In genomic region chr10:35327770-35328403, GRCh38 we compare ENCODE assay signal across 21 cellular contexts. TPM values are rescaled to one million over a fixed set of nuclear protein-coding genes. Genes with fewer than 3 reads are reported as not detected.
DNase-seq lines count a peak whose midpoint lies in the region; ATAC-seq, FAIRE-seq and TF ChIP-seq lines count a peak whose summit lies in the region.
"Had no signal": no experiment of that assay in that cellular context is flagged by ENCODE, and none has a peak within 500 bp of the region (broad histone marks: within the 10 kb centered on the region; RNA-seq: fewer than 3 reads in every experiment).

No MANE protein-coding gene starts in this region.

- H3K9me3 ChIP-seq in SK-N-SH (no peaks in the 10 kb centered on the region), astrocyte (ENCODE audit: insufficient read depth, low read depth, low read length) (no peaks in the 10 kb centered on the region), MM.1S (replicated peaks; ENCODE audit: insufficient read depth, low read length) (no peaks in the 10 kb centered on the region)
- H3K9me3 ChIP-seq: HAP-1 had no signal

- H3K9me3 Mint-ChIP-seq in GM23338 (no peaks in the 10 kb centered on the region), astrocyte (ENCODE audit: unreplicated experiment) (no peaks in the 10 kb centered on the region)

- no peak for TF ChIP-seq RAD21 in SK-N-SH (IDR thresholded peaks at IDR 0.05; ENCODE audit: low read length)

- H3F3A ChIP-seq in SK-N-SH (replicated peaks; ENCODE audit: insufficient read depth) (peaks cover 7% of the 10 kb centered on the region), GM23338 (replicated peaks; ENCODE audit: low read depth) (no peaks in the 10 kb centered on the region), MM.1S (ENCODE audit: insufficient read depth, low read length) (no peaks in the 10 kb centered on the region)

- H3K27me3 Mint-ChIP-seq in GM23338 (ENCODE audit: insufficient read depth, low read depth, poor library complexity): peaks cover 2% of the 10 kb centered on the region
- no peaks in the 10 kb centered on the region for H3K27me3 Mint-ChIP-seq in astrocyte (ENCODE audit: low read depth, unreplicated experiment)

- ATAC-seq in SK-N-SH treated with all-trans-retinoic acid at 6 μM for 48 hours (peak; percentile 23), GM23338 (peak; percentile 47), HG03135 (IDR thresholded peaks at IDR 0.05; ENCODE audit: unreplicated experiment) (no peak)
- ATAC-seq: left lung had no signal

- H3K4me2 ChIP-seq in SK-N-SH: no peak overlapping the region
- no peak overlapping the region for H3K4me2 ChIP-seq in GM23338
- H3K4me2 ChIP-seq in astrocyte (ENCODE audit: low read length): no peak overlapping the region
- no peak overlapping the region for H3K4me2 ChIP-seq in MM.1S (ENCODE audit: low read depth, low read length)

- TF ChIP-seq CTCF in SK-N-SH (IDR thresholded peaks at IDR 0.05) (no peak), GM23338 (conservative IDR thresholded peaks at IDR 0.05; ENCODE audit: low read depth in 2 of 2) (peak; percentile 16 to 29; a peak in 2 of 4 replicates), astrocyte (IDR thresholded peaks at IDR 0.05; ENCODE audit: insufficient read depth, low read depth, low read length) (no peak), MM.1S (IDR thresholded peaks at IDR 0.05; ENCODE audit: low read length) (no peak)

- CTCF ChIA-PET in SK-N-SH (lab: Yijun Ruan, JAX): interaction anchor here (0.9 to 1.6 kb wide), 4 partner anchors 14 to 235 kb away, joined by 3 to 4 read pairs (median 3); no protein-coding TSS in a partner anchor

- H3K36me3 Mint-ChIP-seq in GM23338 (ENCODE audit: low read depth): peaks cover 12% of the 10 kb centered on the region
- H3K36me3 Mint-ChIP-seq in astrocyte (ENCODE audit: low read depth, unreplicated experiment): peaks cover 7% of the 10 kb centered on the region

- DNase-seq in SK-N-SH: no peak
- peak; percentile 25 for DNase-seq in GM23338 (ENCODE audit: low spot score)
- no peak for DNase-seq in astrocyte (ENCODE audit: low read depth)
- DNase-seq in RCC 7860 (ENCODE audit: low spot score): no peak
- no peak for DNase-seq in MM.1S
- DNase-seq: 8988T; amniotic stem cell; C1 segment of cervical spinal cord; DMS79; Kasumi-1; left lung; NCI-H1417; NCI-H2171; NCI-H82; stimulated activated CD4-positive, alpha-beta T cell treated with anti-CD3 and anti-CD28 coated beads, Interleukin-4, amount 100 ng/mL, for 24 hours had no signal

- TF ChIP-seq EP300 in SK-N-SH (IDR thresholded peaks at IDR 0.05; ENCODE audit: borderline replicate concordance in 1 of 2, low read depth in 1 of 2, low read length in 1 of 2): no peak

- FAIRE-seq in astrocyte (lab: Jason Lieb, UNC) (no peak), RCC 7860 (lab: Jason Lieb, UNC) (no peak)
- FAIRE-seq: endometrium had no signal

- POLR2A ChIA-PET in SK-N-SH (lab: Yijun Ruan, JAX): no interaction called here

- H3K4me1 ChIP-seq in SK-N-SH (ENCODE audit: control insufficient read depth in 1 of 2, insufficient read depth in 2 of 2, low read depth in 1 of 2, low read length in 1 of 2): peaks cover 10 to 28% of the 10 kb centered on the region in 2 experiments; a peak in 2 of 4 replicates
- no peaks in the 10 kb centered on the region for H3K4me1 ChIP-seq in GM23338 (ENCODE audit: insufficient read depth)
- peaks cover 37% of the 10 kb centered on the region for H3K4me1 ChIP-seq in astrocyte (ENCODE audit: insufficient read depth, low read length)
- peaks cover 19% of the 10 kb centered on the region for H3K4me1 ChIP-seq in rectal smooth muscle tissue (ENCODE audit: control insufficient read depth, insufficient read depth, low read length)
- H3K4me1 ChIP-seq in MM.1S (ENCODE audit: low read length): no peaks in the 10 kb centered on the region

- WGBS in SK-N-SH (ENCODE audit: low lambda C conversion rate): 97% methylated on average over 6 of the region's 7 CpGs

- H3K9me2 ChIP-seq in SK-N-SH (no peaks in the 10 kb centered on the region), GM23338 (ENCODE audit: insufficient read depth) (no peaks in the 10 kb centered on the region), MM.1S (replicated peaks; ENCODE audit: insufficient read depth, low read length) (no peaks in the 10 kb centered on the region)

- H3K4me3 ChIP-seq in SK-N-SH (ENCODE audit: low read depth in 2 of 2, low read length in 1 of 2) (no peak overlapping the region), GM23338 (no peak overlapping the region), astrocyte (ENCODE audit: insufficient read depth, low read depth, low read length) (no peak overlapping the region), rectal smooth muscle tissue (ENCODE audit: low read length) (no peak overlapping the region), MM.1S (ENCODE audit: low read length) (no peak overlapping the region)
- H3K4me3 ChIP-seq: HAP-1, left lung had no signal

- H3K27me3 ChIP-seq in SK-N-SH (ENCODE audit: insufficient read depth) (no peaks in the 10 kb centered on the region), GM23338 (ENCODE audit: insufficient read depth) (no peaks in the 10 kb centered on the region), astrocyte (ENCODE audit: insufficient read depth, low read length) (no peaks in the 10 kb centered on the region), rectal smooth muscle tissue (ENCODE audit: control insufficient read depth, insufficient read depth, low read length) (no peaks in the 10 kb centered on the region), MM.1S (replicated peaks; ENCODE audit: insufficient read depth, low read length) (no peaks in the 10 kb centered on the region)
- H3K27me3 ChIP-seq: foreskin keratinocyte, left lung had no signal

- no peak overlapping the region for H3K9ac ChIP-seq in SK-N-SH
- peak overlapping the region; percentile 37 for H3K9ac ChIP-seq in astrocyte (ENCODE audit: low read length)
- no peak overlapping the region for H3K9ac ChIP-seq in rectal smooth muscle tissue (ENCODE audit: low read length)
- H3K9ac ChIP-seq in MM.1S (ENCODE audit: low read length): no peak overlapping the region

- H2AFZ ChIP-seq in SK-N-SH (ENCODE audit: low read depth) (no peak overlapping the region), GM23338 (no peak overlapping the region), astrocyte (ENCODE audit: low read depth, low read length) (no peak overlapping the region), MM.1S (ENCODE audit: low read length) (no peak overlapping the region)

- no peaks in the 10 kb centered on the region for H4K20me1 ChIP-seq in SK-N-SH (ENCODE audit: insufficient read depth)
- H4K20me1 ChIP-seq in GM23338 (replicated peaks; ENCODE audit: insufficient read depth): no peaks in the 10 kb centered on the region; the same call in 1 of the 2 replicates
- H4K20me1 ChIP-seq in astrocyte (ENCODE audit: insufficient read depth, low read length): peaks cover 8% of the 10 kb centered on the region
- H4K20me1 ChIP-seq in MM.1S (ENCODE audit: insufficient read depth, low read length): no peaks in the 10 kb centered on the region

- H3K4me3 Mint-ChIP-seq in GM23338 (no peak overlapping the region), astrocyte (ENCODE audit: unreplicated experiment) (no peak overlapping the region)

- H3K4me1 Mint-ChIP-seq in GM23338: peaks cover 20% of the 10 kb centered on the region
- H3K4me1 Mint-ChIP-seq in astrocyte (ENCODE audit: low read depth, unreplicated experiment): peaks cover 33% of the 10 kb centered on the region

- H3K36me3 ChIP-seq in SK-N-SH (replicated peaks in 1 of 2; ENCODE audit: control insufficient read depth in 1 of 2, insufficient read depth in 2 of 2, low read length in 1 of 2) (peaks cover 0 to 8% of the 10 kb centered on the region in 2 experiments), GM23338 (ENCODE audit: insufficient read depth) (no peaks in the 10 kb centered on the region), astrocyte (ENCODE audit: insufficient read depth, low read length) (peaks cover 3% of the 10 kb centered on the region), rectal smooth muscle tissue (ENCODE audit: control insufficient read depth, insufficient read depth, low read length) (no peaks in the 10 kb centered on the region), MM.1S (replicated peaks; ENCODE audit: insufficient read depth, low read length) (no peaks in the 10 kb centered on the region)
- H3K36me3 ChIP-seq: HAP-1, left lung had no signal

- H3K27ac ChIP-seq in SK-N-SH (ENCODE audit: low read depth in 2 of 2, low read length in 1 of 2) (peak overlapping the region in 1 of 2 experiments; percentile 56; a peak in 2 of 4 replicates), GM23338 (ENCODE audit: low read depth) (no peak overlapping the region), astrocyte (ENCODE audit: low read depth, low read length) (peak overlapping the region; percentile 71), rectal smooth muscle tissue (ENCODE audit: low read depth, low read length) (peak overlapping the region; percentile 5), MM.1S (ENCODE audit: low read length) (no peak overlapping the region)
- H3K27ac ChIP-seq: foreskin keratinocyte, left lung had no signal

- H3K27ac Mint-ChIP-seq in GM23338 (no peak overlapping the region), astrocyte (ENCODE audit: unreplicated experiment) (peak overlapping the region; percentile 81)

- H3K79me2 ChIP-seq in SK-N-SH (ENCODE audit: insufficient read depth) (peaks cover 89% of the 10 kb centered on the region), GM23338 (replicated peaks; ENCODE audit: insufficient read depth) (peaks cover 5% of the 10 kb centered on the region; the same call in 1 of the 2 replicates), astrocyte (ENCODE audit: insufficient read depth, low read length) (peaks cover 66% of the 10 kb centered on the region), MM.1S (ENCODE audit: low read length) (peaks cover 41% of the 10 kb centered on the region)

TF ChIP-seq in SK-N-SH treated with all-trans-retinoic acid at 6 μM for 48 hours, 23 proteins besides CTCF, POLR2A, EP300 and RAD21 (continues in another document):
- TF ChIP-seq ISL1 (CRISPR knock-in tag; IDR thresholded peaks at IDR 0.05): no peak
- no peak for TF ChIP-seq ESRRG (CRISPR knock-in tag; IDR thresholded peaks at IDR 0.05)
- TF ChIP-seq ARNTL (CRISPR knock-in tag; IDR thresholded peaks at IDR 0.05; ENCODE audit: borderline replicate concordance, low read depth): no peak

TF ChIP-seq in SK-N-SH, 30 proteins besides CTCF, POLR2A, EP300 and RAD21:
- no peak for TF ChIP-seq EZH2phosphoT487 (IDR thresholded peaks at IDR 0.05; ENCODE audit: borderline replicate concordance, low read depth)
- no peak for TF ChIP-seq FOXJ3 (CRISPR knock-in tag; IDR thresholded peaks at IDR 0.05)

RNA-seq across cellular contexts. Expression of gene CCNY, which starts 8.4 kb away (rescaled TPM):
- polyA plus RNA-seq in SK-N-SH (2012; rRNA removed) (29.4 and 35.7 TPM in 2 replicates), GM23338 (2016; fragmentation: Nextera tagmentation; extraction: Ambion mirVana) (14.2 and 17.4 TPM in 2 replicates)
- polyA plus RNA-seq in SK-N-SH (2012; cell fraction: cytosol; rRNA removed): 32.3 and 49.0 TPM in 2 replicates
- 10.9 and 26.2 TPM in 2 replicates for polyA plus RNA-seq in SK-N-SH (2012; cell fraction: nucleus; rRNA removed)
- 29.0 and 32.0 TPM in 2 replicates for total RNA-seq in GM23338 (2014; rRNA removed; shearing (Covaris generic))
- 85.9 and 89.4 TPM in 2 replicates for total RNA-seq in astrocyte

Comparison
In these comparisons a context has a peak if more than half of its experiments do, and no peak if none do; other contexts are left out.
1. H3K27ac ChIP-seq: peak in astrocyte (single experiment) and rectal smooth muscle tissue (single experiment); none in GM23338 (single experiment) and MM.1S (single experiment).
2. CTCF ChIP-seq: peak in GM23338 (2 of 2); none in SK-N-SH (single experiment), astrocyte (single experiment) and MM.1S (single experiment).